ENCODE assay signal across 11 cellular contexts in genomic region chr22:50443202-50443601, GRCh38. TPM values are rescaled to one million over a fixed set of nuclear protein-coding genes. Genes with fewer than 3 reads are reported as not detected.
DNase-seq lines count a peak whose midpoint lies in the region; ATAC-seq lines count a peak whose summit lies in the region.
"Had no signal": no experiment of that assay in that cellular context is flagged by ENCODE, and none has a peak within 500 bp of the region (broad histone marks: within the 10 kb centered on the region; RNA-seq: fewer than 3 reads in every experiment).

No MANE protein-coding gene starts in this region.

- no peak for DNase-seq in activated CD8-positive, alpha-beta memory T cell treated with anti-CD3 and anti-CD28 coated beads, Interleukin-2, amount 10 ng/mL, durations not matched to agents 7 days and 5 days
- DNase-seq in activated CD8-positive, alpha-beta memory T cell treated with anti-CD3 and anti-CD28 coated beads for 24 hours = no peak
- DNase-seq in SK-N-MC (ENCODE audit: low read depth, low spot score) (no peak), germinal center (ENCODE audit: low spot score) (no peak)
- no peak for DNase-seq in effector memory CD8-positive, alpha-beta T cell
- no peak for DNase-seq in stimulated activated CD4-positive, alpha-beta T cell treated with anti-CD3 and anti-CD28 coated beads, Interleukin-2, amount 100 ng/mL, for 48 hours
- DNase-seq: activated gamma-delta T cell; central memory CD4-positive, alpha-beta T cell; OCI-M1 had no signal

- 0 out of 2 replicates have a peak overlapping the region, but pooled peaks have one; percentile 0 for H3K27ac ChIP-seq in SK-N-MC

- peaks cover 24% of the 10 kb centered on the region for H3K4me1 Mint-ChIP-seq in activated CD8-positive, alpha-beta memory T cell treated with anti-CD3 and anti-CD28 coated beads, Interleukin-2, amount 10 ng/mL, durations not matched to agents 7 days and 5 days
- peaks cover 14 to 27% of the 10 kb centered on the region in 2 donors for H3K4me1 Mint-ChIP-seq in effector memory CD8-positive, alpha-beta T cell (ENCODE audit: low read depth in 2 of 2)
- H3K4me1 Mint-ChIP-seq in stimulated activated memory B cell treated with anti-CD40 and anti-IgM and Interleukin-4, amounts not matched to agents 10 μg/mL and 1 μg/mL and 100 μg/mL, for 72 hours = peaks cover 19% of the 10 kb centered on the region

- H3K27me3 Mint-ChIP-seq in activated CD8-positive, alpha-beta memory T cell treated with anti-CD3 and anti-CD28 coated beads, Interleukin-2, amount 10 ng/mL, durations not matched to agents 7 days and 5 days = no peaks in the 10 kb centered on the region
- H3K27me3 Mint-ChIP-seq in effector memory CD8-positive, alpha-beta T cell = no peaks in the 10 kb centered on the region
- H3K27me3 Mint-ChIP-seq in stimulated activated memory B cell treated with anti-CD40 and anti-IgM and Interleukin-4, amounts not matched to agents 10 μg/mL and 1 μg/mL and 100 μg/mL, for 72 hours = no peaks in the 10 kb centered on the region

- H3K36me3 Mint-ChIP-seq in activated CD8-positive, alpha-beta memory T cell treated with anti-CD3 and anti-CD28 coated beads, Interleukin-2, amount 10 ng/mL, durations not matched to agents 7 days and 5 days = peaks cover 16% of the 10 kb centered on the region
- H3K36me3 Mint-ChIP-seq in effector memory CD8-positive, alpha-beta T cell (ENCODE audit: insufficient read depth) = peaks cover 82% of the 10 kb centered on the region
- H3K36me3 Mint-ChIP-seq in stimulated activated memory B cell treated with anti-CD40 and anti-IgM and Interleukin-4, amounts not matched to agents 10 μg/mL and 1 μg/mL and 100 μg/mL, for 72 hours = peaks cover 26% of the 10 kb centered on the region

- H3K9ac ChIP-seq in SK-N-MC (ENCODE audit: insufficient read length) = no peak overlapping the region

- no peak overlapping the region for H3K4me3 ChIP-seq in SK-N-MC

- no peak for ATAC-seq in activated CD8-positive, alpha-beta memory T cell treated with anti-CD3 and anti-CD28 coated beads, Interleukin-2, amount 10 ng/mL, durations not matched to agents 7 days and 5 days
- ATAC-seq in effector memory CD8-positive, alpha-beta T cell (replicated peaks) = no peak
- ATAC-seq in stimulated activated memory B cell treated with anti-CD40 and anti-IgM and Interleukin-4, amounts not matched to agents 10 μg/mL and 1 μg/mL and 100 μg/mL, for 72 hours = peak; percentile 5
- no peak for ATAC-seq in GM19463 (IDR thresholded peaks at IDR 0.05; ENCODE audit: unreplicated experiment)

- CTCF ChIA-PET in activated CD8-positive, alpha-beta memory T cell treated with anti-CD3 and anti-CD28 coated beads, Interleukin-2, amount 10 ng/mL, durations not matched to agents 7 days and 5 days (lab: Charles Lee) = no interaction called here

- peaks cover 37% of the 10 kb centered on the region; the same call in 1 of the 2 replicates for H3K36me3 ChIP-seq in SK-N-MC (ENCODE audit: insufficient read depth, low read length)

- no peaks in the 10 kb centered on the region for H3K9me3 ChIP-seq in SK-N-MC (ENCODE audit: low read depth, low read length)

- no peaks in the 10 kb centered on the region for H3K9me3 Mint-ChIP-seq in activated CD8-positive, alpha-beta memory T cell treated with anti-CD3 and anti-CD28 coated beads, Interleukin-2, amount 10 ng/mL, durations not matched to agents 7 days and 5 days (ENCODE audit: low read depth)
- no peaks in the 10 kb centered on the region for H3K9me3 Mint-ChIP-seq in effector memory CD8-positive, alpha-beta T cell
- H3K9me3 Mint-ChIP-seq in stimulated activated memory B cell treated with anti-CD40 and anti-IgM and Interleukin-4, amounts not matched to agents 10 μg/mL and 1 μg/mL and 100 μg/mL, for 72 hours = no peaks in the 10 kb centered on the region

- H3K27ac Mint-ChIP-seq in activated CD8-positive, alpha-beta memory T cell treated with anti-CD3 and anti-CD28 coated beads, Interleukin-2, amount 10 ng/mL, durations not matched to agents 7 days and 5 days = peak overlapping the region; percentile 72
- peak overlapping the region; percentile 75 to 89 for H3K27ac Mint-ChIP-seq in effector memory CD8-positive, alpha-beta T cell
- H3K27ac Mint-ChIP-seq in stimulated activated memory B cell treated with anti-CD40 and anti-IgM and Interleukin-4, amounts not matched to agents 10 μg/mL and 1 μg/mL and 100 μg/mL, for 72 hours = no peak overlapping the region

- H3K4me3 Mint-ChIP-seq in activated CD8-positive, alpha-beta memory T cell treated with anti-CD3 and anti-CD28 coated beads, Interleukin-2, amount 10 ng/mL, durations not matched to agents 7 days and 5 days = no peak overlapping the region
- no peak overlapping the region for H3K4me3 Mint-ChIP-seq in effector memory CD8-positive, alpha-beta T cell
- H3K4me3 Mint-ChIP-seq in stimulated activated memory B cell treated with anti-CD40 and anti-IgM and Interleukin-4, amounts not matched to agents 10 μg/mL and 1 μg/mL and 100 μg/mL, for 72 hours = no peak overlapping the region

RNA-seq across cellular contexts. Expression of gene SBF1, which starts 31.6 kb away (rescaled TPM):
- 100 to 1,000 TPM; 192 to 207 TPM for total RNA-seq in activated CD8-positive, alpha-beta memory T cell treated with anti-CD3 and anti-CD28 coated beads, Interleukin-2, amount 10 ng/mL, durations not matched to agents 7 days and 5 days

RNA-seq across cellular contexts. Expression of gene ADM2, which starts 38.1 kb away (rescaled TPM):
- 1 to 10 TPM; 4.7 to 5.3 TPM for total RNA-seq in activated CD8-positive, alpha-beta memory T cell treated with anti-CD3 and anti-CD28 coated beads, Interleukin-2, amount 10 ng/mL, durations not matched to agents 7 days and 5 days

RNA-seq across cellular contexts. Expression of gene MIOX, which starts 43.5 kb away (rescaled TPM):
- total RNA-seq in activated CD8-positive, alpha-beta memory T cell treated with anti-CD3 and anti-CD28 coated beads, Interleukin-2, amount 10 ng/mL, durations not matched to agents 7 days and 5 days = under 1 TPM; 0.23 to 0.61 TPM
